In the genomic region with DNA sequence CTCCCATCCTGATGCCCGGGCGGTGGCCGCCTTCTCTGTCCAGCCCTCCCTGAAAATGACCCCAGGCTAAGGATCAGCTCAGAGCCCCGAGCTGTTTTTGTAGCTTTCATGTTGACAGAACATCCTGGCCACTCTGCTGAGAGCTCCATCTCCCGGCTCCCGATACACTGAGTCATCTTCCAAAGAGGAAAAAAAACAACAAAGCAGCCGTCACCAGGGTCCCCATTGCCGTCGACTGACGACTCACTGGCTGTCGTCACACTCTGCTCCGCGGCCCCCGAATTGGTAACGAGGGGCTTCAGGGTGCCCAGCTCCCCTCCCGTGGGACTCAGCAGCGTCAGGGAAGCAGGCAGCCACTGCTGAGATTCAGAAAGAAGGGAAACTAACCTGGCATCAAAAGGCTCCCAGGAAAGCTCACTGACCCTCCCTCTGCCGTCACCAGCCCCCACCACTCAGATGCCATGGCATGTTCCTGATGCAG, we compare ENCODE assay signal across 9 cellular contexts.
DNase-seq lines count a peak whose midpoint lies in the region; ATAC-seq and TF ChIP-seq lines count a peak whose summit lies in the region.
"Had no signal": no experiment of that assay in that cellular context is flagged by ENCODE, and none has a peak within 500 bp of the region (broad histone marks: within the 10 kb centered on the region; RNA-seq: fewer than 3 reads in every experiment).

No MANE protein-coding gene starts in this region.

- H3K9ac ChIP-seq in endocrine pancreas (ENCODE audit: control insufficient read depth, insufficient read depth, low read length), result peak overlapping the region; percentile 65

- in situ Hi-C loops in ACHN (cut with HindIII; ENCODE audit: low pct_ligation_motif_present, low pct_unique_long_range_greater_than_20kb, low sequenced_read_pairs), result no loop called here

- no peaks in the 10 kb centered on the region for H3K27me3 ChIP-seq in left ventricle myocardium inferior (ENCODE audit: low read depth)
- no peaks in the 10 kb centered on the region for H3K27me3 ChIP-seq in endocrine pancreas (ENCODE audit: control insufficient read depth, insufficient read depth, low read length)
- H3K27me3 ChIP-seq in muscle layer of duodenum (ENCODE audit: low read depth, low read length), result no peaks in the 10 kb centered on the region

- H3K27ac ChIP-seq in left ventricle myocardium inferior (replicated peaks) (peak overlapping the region; percentile 97), muscle layer of duodenum (ENCODE audit: low read length) (peak overlapping the region; percentile 50)

- intact Hi-C loops in left ventricle myocardium inferior (cut with micrococcal nuclease) (no loop called here), Right ventricle myocardium inferior (cut with DNase I) (loop anchor here (10.0 kb wide), 1 partner anchor 1124 kb away; no protein-coding TSS in a partner anchor)

- DNase-seq in left ventricle myocardium inferior, result no peak
- no peak for DNase-seq in Right ventricle myocardium inferior (ENCODE audit: missing footprints)
- DNase-seq in activated gamma-delta T cell treated with Interleukin-2 at 50 U/mL for 16 hours, result no peak
- no peak for DNase-seq in Kasumi-1 (lab: John Stamatoyannopoulos, UW)
- DNase-seq in SHP77 treated with DMSO at 0.1 percent for 48 hours (lab: John Stamatoyannopoulos, UW), result no peak
- no peak for DNase-seq in ACHN

- no peak for ATAC-seq in Right ventricle myocardium inferior
- ATAC-seq: Panc1 had no signal

- no peak for TF ChIP-seq CTCF in left ventricle myocardium inferior (IDR thresholded peaks at IDR 0.05; ENCODE audit: borderline replicate concordance)

- H3K36me3 ChIP-seq in left ventricle myocardium inferior (peaks cover 75% of the 10 kb centered on the region), endocrine pancreas (ENCODE audit: control insufficient read depth, insufficient read depth, low read length) (peaks cover 37% of the 10 kb centered on the region), muscle layer of duodenum (ENCODE audit: control insufficient read depth in 1 of 2, insufficient read depth in 2 of 2, low read length in 2 of 2) (peaks cover 55 to 57% of the 10 kb centered on the region in 2 donors)

- H3K9me3 ChIP-seq in left ventricle myocardium inferior (replicated peaks), result no peaks in the 10 kb centered on the region
- H3K9me3 ChIP-seq in endocrine pancreas (ENCODE audit: control insufficient read depth, low read length), result no peaks in the 10 kb centered on the region
- no peaks in the 10 kb centered on the region for H3K9me3 ChIP-seq in muscle layer of duodenum (ENCODE audit: control insufficient read depth in 1 of 2, low read length in 2 of 2)

- H3K4me3 ChIP-seq in left ventricle myocardium inferior (peak overlapping the region; percentile 78), endocrine pancreas (ENCODE audit: control insufficient read depth, insufficient read depth, low read length) (peak overlapping the region; percentile 88), muscle layer of duodenum (ENCODE audit: low read depth in 1 of 2, low read length in 2 of 2) (peak overlapping the region; percentile 47 to 95)

- H3K4me1 ChIP-seq in left ventricle myocardium inferior (peaks cover 96% of the 10 kb centered on the region), endocrine pancreas (ENCODE audit: control insufficient read depth, insufficient read depth, low read length) (peaks cover 11% of the 10 kb centered on the region), muscle layer of duodenum (ENCODE audit: control insufficient read depth in 1 of 2, insufficient read depth in 2 of 2, low read length in 2 of 2) (peaks cover 46 to 71% of the 10 kb centered on the region in 2 donors)
